In genomic region chr19:48881741-48882657, GRCh38 we compare ENCODE assay signal across 10 cellular contexts. TPM values are rescaled to one million over a fixed set of nuclear protein-coding genes. Genes with fewer than 3 reads are reported as not detected.
DNase-seq lines count a peak whose midpoint lies in the region; ATAC-seq, FAIRE-seq and TF ChIP-seq lines count a peak whose summit lies in the region.
"Had no signal": no experiment of that assay in that cellular context is flagged by ENCODE, and none has a peak within 500 bp of the region (broad histone marks: within the 10 kb centered on the region; RNA-seq: fewer than 3 reads in every experiment).

No MANE protein-coding gene starts in this region.

- no peaks in the 10 kb centered on the region for H3K79me2 ChIP-seq in HCT116 (ENCODE audit: insufficient read depth, low read length)

- RAD21 ChIA-PET in HCT116 (lab: Charles Lee; ENCODE audit: low non-redundant PET in 1 of 2, low total read pairs in 2 of 2, uncharacterized antibody in 2 of 2, unreplicated experiment in 2 of 2): no interaction called here

- no peaks in the 10 kb centered on the region for H3K4me1 ChIP-seq in CD8-positive, alpha-beta T cell (ENCODE audit: insufficient read depth, low read length)
- H3K4me1 ChIP-seq in HCT116 (ENCODE audit: control insufficient read depth in 1 of 2, insufficient read depth in 2 of 2, low read length in 2 of 2) (no peaks in the 10 kb centered on the region), mesenchymal stem cell (ENCODE audit: control insufficient read depth, insufficient read depth, low read depth, low read length) (no peaks in the 10 kb centered on the region)

- H3K4me2 ChIP-seq in HCT116 (ENCODE audit: low read length) (no peak overlapping the region), mesenchymal stem cell (ENCODE audit: low read length, poor library complexity, severe bottlenecking) (no peak overlapping the region)

- no peaks in the 10 kb centered on the region for H3K9me3 Mint-ChIP-seq in CD8-positive, alpha-beta T cell
- H3K9me3 Mint-ChIP-seq in activated T-cell treated with anti-CD3 and anti-CD28 coated beads, Interleukin-2, amount 50 U/mL, for 4 hours: no peaks in the 10 kb centered on the region

- H2AK5ac ChIP-seq in mesenchymal stem cell (ENCODE audit: low read length, severe bottlenecking): no peak overlapping the region

- TF ChIP-seq CTCF in CD8-positive, alpha-beta T cell (IDR thresholded peaks at IDR 0.05): no peak
- no peak for TF ChIP-seq CTCF in HCT116 (IDR thresholded peaks at IDR 0.05 in 2 of 3, conservative IDR thresholded peaks at IDR 0.05 in 1 of 3; ENCODE audit: borderline replicate concordance in 1 of 3, insufficient read depth in 1 of 3, low read depth in 2 of 3, low read length in 2 of 3)

- H4K8ac ChIP-seq in mesenchymal stem cell (ENCODE audit: low read length): no peak overlapping the region

- no peaks in the 10 kb centered on the region for H4K20me1 ChIP-seq in HCT116 (ENCODE audit: insufficient read depth)

- no peak overlapping the region for H2BK15ac ChIP-seq in mesenchymal stem cell (ENCODE audit: low read depth, poor library complexity, severe bottlenecking)

- peaks cover 7% of the 10 kb centered on the region for H3K36me3 Mint-ChIP-seq in CD8-positive, alpha-beta T cell
- peaks cover 9% of the 10 kb centered on the region for H3K36me3 Mint-ChIP-seq in activated T-cell treated with anti-CD3 and anti-CD28 coated beads, Interleukin-2, amount 50 U/mL, for 4 hours (ENCODE audit: insufficient read depth)

- no TSS peak for BruUV-seq in HCT116 (replicated peaks; lab: Mats Ljungman, UMichigan)

- H4K91ac ChIP-seq in mesenchymal stem cell (ENCODE audit: low read length): no peak overlapping the region

- no peak overlapping the region for H3K27ac ChIP-seq in CD8-positive, alpha-beta T cell (ENCODE audit: low read depth, low read length)
- H3K27ac ChIP-seq in HCT116 (ENCODE audit: low read depth, low read length) (no peak overlapping the region), mesenchymal stem cell (ENCODE audit: low read length, poor library complexity, severe bottlenecking) (no peak overlapping the region)

- no peak overlapping the region for H3K4me3 Mint-ChIP-seq in CD8-positive, alpha-beta T cell
- no peak overlapping the region for H3K4me3 Mint-ChIP-seq in activated T-cell treated with anti-CD3 and anti-CD28 coated beads, Interleukin-2, amount 50 U/mL, for 4 hours

- H3K27ac Mint-ChIP-seq in CD8-positive, alpha-beta T cell: no peak overlapping the region

- H3K9ac ChIP-seq in HCT116 (ENCODE audit: low read length) (no peak overlapping the region), mesenchymal stem cell (ENCODE audit: low read length) (no peak overlapping the region)

- no peaks in the 10 kb centered on the region for H3K27me3 ChIP-seq in CD8-positive, alpha-beta T cell (ENCODE audit: insufficient read depth, low read length)
- H3K27me3 ChIP-seq in HCT116 (ENCODE audit: insufficient read depth, low read length) (no peaks in the 10 kb centered on the region), mesenchymal stem cell (ENCODE audit: control insufficient read depth in 1 of 2, insufficient read depth in 1 of 2, low read length in 2 of 2) (no peaks in the 10 kb centered on the region)

- no peak overlapping the region for H3K14ac ChIP-seq in mesenchymal stem cell (ENCODE audit: low read length in 2 of 2)

- 82% methylated on average over 30 of the region's 30 CpGs for WGBS in mesenchymal stem cell

- no peak overlapping the region for H2BK12ac ChIP-seq in mesenchymal stem cell (ENCODE audit: low read length in 2 of 2)

- H3K9me3 ChIP-seq in CD8-positive, alpha-beta T cell (ENCODE audit: low read length): no peaks in the 10 kb centered on the region
- no peaks in the 10 kb centered on the region for H3K9me3 ChIP-seq in HCT116 (ENCODE audit: control insufficient read depth in 1 of 2, insufficient read depth in 1 of 2, low read depth in 1 of 2, low read length in 2 of 2)
- H3K9me3 ChIP-seq in mesenchymal stem cell (ENCODE audit: control insufficient read depth, low read length): no peaks in the 10 kb centered on the region

- POLR2A ChIA-PET in CD8-positive, alpha-beta T cell (lab: Charles Lee): no interaction called here
- POLR2A ChIA-PET in HCT116 (lab: Charles Lee): interaction anchor here (0.7 to 2.1 kb wide), 2 partner anchors 10 to 735 kb away, joined by 4 to 8 read pairs; partner anchors contain the start of gene PPP1R15A

- intact Hi-C loops in CD8-positive, alpha-beta T cell (cut with DNase I, micrococcal nuclease): no loop called here
- intact Hi-C loops in HCT116 (cut with micrococcal nuclease): no loop called here

- H3K4ac ChIP-seq in mesenchymal stem cell (ENCODE audit: low read depth in 1 of 2, low read length in 2 of 2): no peak overlapping the region

- TF ChIP-seq RAD21 in HCT116 (IDR thresholded peaks at IDR 0.05; ENCODE audit: low read depth): no peak

- no peak overlapping the region for H2BK5ac ChIP-seq in mesenchymal stem cell (ENCODE audit: low read depth, low read length, poor library complexity, severe bottlenecking)

- H3K9me2 ChIP-seq in HCT116 (ENCODE audit: insufficient read depth): no peaks in the 10 kb centered on the region

- TF ChIP-seq POLR2A in HCT116 (IDR thresholded peaks at IDR 0.05; ENCODE audit: borderline replicate concordance, extremely low read depth, insufficient read depth, insufficient read length) (no peak), H54 (IDR thresholded peaks at IDR 0.05; ENCODE audit: low read depth, low read length) (no peak)

- H3K4me3 ChIP-seq in CD8-positive, alpha-beta T cell (ENCODE audit: low read depth, low read length): no peak overlapping the region
- H3K4me3 ChIP-seq in HCT116 (replicated peaks in 1 of 2; ENCODE audit: low read depth in 1 of 2, low read length in 2 of 2): no peak overlapping the region
- no peak overlapping the region for H3K4me3 ChIP-seq in mesenchymal stem cell (ENCODE audit: insufficient read depth in 1 of 2, low read depth in 1 of 2, low read length in 2 of 2)

- CTCF ChIA-PET in CD8-positive, alpha-beta T cell (lab: Charles Lee): no interaction called here
- CTCF ChIA-PET in HCT116 (lab: Charles Lee): no interaction called here

- no peaks in the 10 kb centered on the region for H3K36me3 ChIP-seq in CD8-positive, alpha-beta T cell (ENCODE audit: insufficient read depth, low read length)
- no peaks in the 10 kb centered on the region for H3K36me3 ChIP-seq in HCT116 (ENCODE audit: control insufficient read depth in 1 of 2, insufficient read depth in 2 of 2, low read length in 2 of 2)
- H3K36me3 ChIP-seq in mesenchymal stem cell (ENCODE audit: control insufficient read depth in 1 of 2, insufficient read depth in 2 of 2, low read depth in 1 of 2, low read length in 2 of 2): peaks cover 18 to 30% of the 10 kb centered on the region in 2 experiments

- H2AFZ ChIP-seq in HCT116 (ENCODE audit: low read depth, low read length, poor library complexity, severe bottlenecking) (no peak overlapping the region), mesenchymal stem cell (ENCODE audit: low read depth, low read length) (no peak overlapping the region)

- FAIRE-seq in H54 (lab: Jason Lieb, UNC): no peak

- H3K79me1 ChIP-seq in mesenchymal stem cell (replicated peaks; ENCODE audit: low read length, poor library complexity, severe bottlenecking): peaks cover 13% of the 10 kb centered on the region

- ATAC-seq in CD8-positive, alpha-beta T cell: peak; percentile 85
- ATAC-seq in HCT116: peak; percentile 88
- peak; percentile 73 to 82 for ATAC-seq in activated T-cell treated with anti-CD3 and anti-CD28 coated beads, Interleukin-2, amount 50 U/mL, for 4 hours

- no peak overlapping the region for H2BK120ac ChIP-seq in mesenchymal stem cell (ENCODE audit: low read depth, low read length)

- peaks cover 2% of the 10 kb centered on the region for H3K4me1 Mint-ChIP-seq in CD8-positive, alpha-beta T cell (ENCODE audit: low read depth)
- peaks cover 9% of the 10 kb centered on the region for H3K4me1 Mint-ChIP-seq in activated T-cell treated with anti-CD3 and anti-CD28 coated beads, Interleukin-2, amount 50 U/mL, for 4 hours (ENCODE audit: low read depth)

- no peak overlapping the region for H3K18ac ChIP-seq in mesenchymal stem cell (ENCODE audit: low read depth in 1 of 2, low read length in 2 of 2)

- peak in 2 of 7 experiments; percentile 22 to 24 for DNase-seq in CD8-positive, alpha-beta T cell
- DNase-seq in HCT116 (ENCODE audit: low read depth, low spot score): no peak
- no peak for DNase-seq in activated T-cell treated with anti-CD3 and anti-CD28 coated beads, Interleukin-2, amount 50 U/mL, for 4 hours
- peak; percentile 71 for DNase-seq in mesenchymal stem cell
- no peak for DNase-seq in H54 (ENCODE audit: insufficient read length, low spot score)
- DNase-seq in midbrain (lab: John Stamatoyannopoulos, UW): no peak
- DNase-seq in activated gamma-delta T cell treated with Interleukin-2 at 50 U/mL for 16 hours: no peak
- no peak for DNase-seq in stimulated activated CD4-positive, alpha-beta T cell treated with anti-CD3 and anti-CD28 coated beads, Interleukin-15, amount 100 ng/mL, for 24 hours
- DNase-seq: NCI-H524 had no signal

- H3K27me3 Mint-ChIP-seq in CD8-positive, alpha-beta T cell (ENCODE audit: low read depth): no peaks in the 10 kb centered on the region
- H3K27me3 Mint-ChIP-seq in activated T-cell treated with anti-CD3 and anti-CD28 coated beads, Interleukin-2, amount 50 U/mL, for 4 hours (ENCODE audit: low read depth): no peaks in the 10 kb centered on the region

- no peak overlapping the region for H3K23ac ChIP-seq in mesenchymal stem cell (ENCODE audit: low read length in 2 of 2)

RNA-seq across cellular contexts. Expression of gene PPP1R15A, which starts 9.8 kb away (rescaled TPM):
- total RNA-seq in CD8-positive, alpha-beta T cell: 100 to 1,000 TPM; 398 to 399 TPM
- total RNA-seq in HCT116 (2021; ENCODE audit: unreplicated experiment): 50.3 TPM
- polyA plus RNA-seq in HCT116 (2012): 105 and 164 TPM in 2 replicates
- 100 to 1,000 TPM in 2 of 3 donors, 10 to 100 TPM in 1; 76.0 to 134 (median 110) TPM for total RNA-seq in activated T-cell treated with anti-CD3 and anti-CD28 coated beads, Interleukin-2, amount 50 U/mL, for 4 hours
- 121 TPM for polyA plus RNA-seq in mesenchymal stem cell (2013, experiment 1 of 2)
- polyA plus RNA-seq in mesenchymal stem cell (2013, experiment 2 of 2): 118 TPM

RNA-seq across cellular contexts. Expression of gene PLEKHA4, which starts 13.6 kb away (rescaled TPM):
- total RNA-seq in CD8-positive, alpha-beta T cell: 1 to 10 TPM; 1.8 to 3.2 TPM
- 20.4 TPM for total RNA-seq in HCT116 (2021; ENCODE audit: unreplicated experiment)
- 14.2 and 14.7 TPM in 2 replicates for polyA plus RNA-seq in HCT116 (2012)
- total RNA-seq in activated T-cell treated with anti-CD3 and anti-CD28 coated beads, Interleukin-2, amount 50 U/mL, for 4 hours: 1 to 10 TPM; 4.1 to 4.6 (median 4.6) TPM
- 20.7 TPM for polyA plus RNA-seq in mesenchymal stem cell (2013, experiment 1 of 2)
- polyA plus RNA-seq in mesenchymal stem cell (2013, experiment 2 of 2): 20.0 TPM
- polyA plus RNA-seq: neural cell had no signal

RNA-seq across cellular contexts. Expression of gene TULP2, which starts 16.5 kb away (rescaled TPM):
- total RNA-seq in CD8-positive, alpha-beta T cell: not detected
- not detected for total RNA-seq in HCT116 (2021; ENCODE audit: unreplicated experiment)
- 0.04 and 0.10 TPM in 2 replicates for polyA plus RNA-seq in HCT116 (2012)
- total RNA-seq in activated T-cell treated with anti-CD3 and anti-CD28 coated beads, Interleukin-2, amount 50 U/mL, for 4 hours: under 1 TPM in 1 of 3 donors, not detected in 2; 0.69 TPM
- 0.01 TPM for polyA plus RNA-seq in mesenchymal stem cell (2013, experiment 1 of 2)
- polyA plus RNA-seq in mesenchymal stem cell (2013, experiment 2 of 2): not detected
- polyA plus RNA-seq: neural cell had no signal

RNA-seq across cellular contexts. Expression of gene NUCB1, which starts 18.1 kb away (rescaled TPM):
- 10 to 100 TPM; 55.4 to 66.7 TPM for total RNA-seq in CD8-positive, alpha-beta T cell
- 88.8 TPM for total RNA-seq in HCT116 (2021; ENCODE audit: unreplicated experiment)
- 109 and 113 TPM in 2 replicates for polyA plus RNA-seq in HCT116 (2012)
- total RNA-seq in activated T-cell treated with anti-CD3 and anti-CD28 coated beads, Interleukin-2, amount 50 U/mL, for 4 hours: 10 to 100 TPM; 88.5 to 90.0 (median 89.3) TPM
- 185 TPM for polyA plus RNA-seq in mesenchymal stem cell (2013, experiment 1 of 2)
- polyA plus RNA-seq in mesenchymal stem cell (2013, experiment 2 of 2): 179 TPM

RNA-seq across cellular contexts. Expression of gene HSD17B14, which starts 45.7 kb away (rescaled TPM):
- 1 to 10 TPM in 1 of 2 experiments, under 1 TPM in 1; 0.98 to 1.1 TPM for total RNA-seq in CD8-positive, alpha-beta T cell
- total RNA-seq in HCT116 (2021; ENCODE audit: unreplicated experiment): 3.9 TPM
- polyA plus RNA-seq in HCT116 (2012): 2.6 and 3.8 TPM in 2 replicates
- under 1 TPM; 0.37 to 0.65 (median 0.61) TPM for total RNA-seq in activated T-cell treated with anti-CD3 and anti-CD28 coated beads, Interleukin-2, amount 50 U/mL, for 4 hours
- 45.5 TPM for polyA plus RNA-seq in mesenchymal stem cell (2013, experiment 1 of 2)
- polyA plus RNA-seq in mesenchymal stem cell (2013, experiment 2 of 2): 46.0 TPM
